8 cellular contexts compared by ENCODE assay signal in genomic region chr6:73653571-73654424, GRCh38. TPM values are rescaled to one million over a fixed set of nuclear protein-coding genes. Genes with fewer than 3 reads are reported as not detected.
A peak's percentile ranks its signal among the peaks of the same experiment; 100 is the strongest.
DNase-seq lines count a peak whose midpoint lies in the region; ATAC-seq and TF ChIP-seq lines count a peak whose summit lies in the region.

Gene SLC17A5, minus strand, starts transcription at chr6:73653992. Its CDS starts 106 bp downstream, at chr6:73653886.

- peak within 1 kb of the TSS; percentile 89 to 95 for H3K9ac ChIP-seq in liver (ENCODE audit: low read depth in 1 of 2, low read length in 2 of 2)

- ATAC-seq in GM19397 (IDR thresholded peaks at IDR 0.05; ENCODE audit: unreplicated experiment), result peak; percentile 90
- peak; percentile 76 for ATAC-seq in HG03565 (IDR thresholded peaks at IDR 0.05; ENCODE audit: unreplicated experiment)

- DNase-seq in CD1c-positive myeloid dendritic cell (ENCODE audit: extremely low spot score) (peak; percentile 97), NCI-H748 treated with DMSO at 0.1 percent for 48 hours (lab: John Stamatoyannopoulos, UW) (peak; percentile 84), dermis microvascular lymphatic vessel endothelial cell (ENCODE audit: low read depth in 2 of 2) (peak; percentile 88 to 96)
- DNase-seq in activated CD4-positive, alpha-beta T cell treated with anti-CD3 and anti-CD28 coated beads, Interleukin-2, amount 50 U/mL, for 48 hours, result peak; percentile 93 to 94
- peak; percentile 90 for DNase-seq in stimulated activated CD4-positive, alpha-beta T cell treated with anti-CD3 and anti-CD28 coated beads, Interleukin-4, amount 100 ng/mL, for 1 hour

- peak; percentile 2 for TF ChIP-seq CTCF in liver (IDR thresholded peaks at IDR 0.05; ENCODE audit: low read depth, low read length, missing input control)

- H3K4me3 ChIP-seq in liver (ENCODE audit: low read depth in 1 of 3, low read length in 3 of 3), result peak within 1 kb of the TSS; percentile 75 to 99 (median 93)

- H3K36me3 ChIP-seq in liver (ENCODE audit: control insufficient read depth in 4 of 4, insufficient read depth in 3 of 4, low read depth in 1 of 4, low read length in 3 of 4), result peaks cover 0 to 3% (median 2%) of the 10 kb centered on the region in 4 donors

- peak within 1 kb of the TSS; percentile 98 to 100 for H3K27ac ChIP-seq in liver (ENCODE audit: low read depth in 1 of 2, low read length in 2 of 2)

- H3K27me3 ChIP-seq in liver (ENCODE audit: control insufficient read depth in 4 of 4, insufficient read depth in 4 of 4, low read length in 3 of 4), result no peaks in the 10 kb centered on the region

- no peak for TF ChIP-seq RAD21 in liver (IDR thresholded peaks at IDR 0.05)

- peaks cover 0 to 8% (median 3%) of the 10 kb centered on the region in 4 donors for H3K4me1 ChIP-seq in liver (ENCODE audit: control insufficient read depth in 4 of 4, insufficient read depth in 4 of 4, low read length in 3 of 4)

- under 1% methylated on average over 90 of the region's 90 CpGs for WGBS in liver

- H3K9me3 ChIP-seq in liver (ENCODE audit: control insufficient read depth in 4 of 4, low read length in 3 of 4), result no peaks in the 10 kb centered on the region

TF ChIP-seq in liver, 16 proteins besides CTCF, POLR2A, EP300 and RAD21:
- TF ChIP-seq ZBTB33 (IDR thresholded peaks at IDR 0.05) (peak; percentile 73), MAX (IDR thresholded peaks at IDR 0.05) (peak; percentile 82), RXRA (IDR thresholded peaks at IDR 0.05) (peak; percentile 42 to 65), FOXA1 (IDR thresholded peaks at IDR 0.05) (no peak), HNF4A (conservative IDR thresholded peaks at IDR 0.05) (peak; percentile 78 to 81), FOXA2 (IDR thresholded peaks at IDR 0.05) (no peak), EGR1 (IDR thresholded peaks at IDR 0.05; ENCODE audit: low read depth in 2 of 2) (peak in 1 of 2 donors; percentile 11), GABPA (IDR thresholded peaks at IDR 0.05 in 1 of 2, conservative IDR thresholded peaks at IDR 0.05 in 1 of 2) (peak in 1 of 2 donors; percentile 21), REST (IDR thresholded peaks at IDR 0.05) (peak; percentile 79), TAF1 (conservative IDR thresholded peaks at IDR 0.05) (peak; percentile 85), HNF4G (IDR thresholded peaks at IDR 0.05) (peak; percentile 27), NR2F2 (IDR thresholded peaks at IDR 0.05) (no peak), JUND (IDR thresholded peaks at IDR 0.05) (no peak), YY1 (IDR thresholded peaks at IDR 0.05) (peak; percentile 98), SP1 (IDR thresholded peaks at IDR 0.05) (peak; percentile 89), ATF3 (IDR thresholded peaks at IDR 0.05) (no peak)

RNA-seq across cellular contexts. Expression of gene SLC17A5, which starts in this region (rescaled TPM):
- total RNA-seq in dermis microvascular lymphatic vessel endothelial cell (22.6 and 31.0 TPM in 2 replicates), liver (10 to 100 TPM; 10.0 to 19.3 TPM)
- polyA plus RNA-seq in liver, result 10 to 100 TPM in 1 of 2 donors, 1 to 10 TPM in 1; 9.1 to 12.7 TPM

Comparison
In these comparisons a context has a peak if more than half of its experiments do, and no peak if none do; other contexts are left out.
1. Peak in every context shown above with its lines: DNase-seq, ATAC-seq, H3K4me3 ChIP-seq and H3K27ac ChIP-seq.